8 cellular contexts compared by ENCODE assay signal in genomic region chr5:140239939-140240700, GRCh38.
DNase-seq lines count a peak whose midpoint lies in the region; ATAC-seq and TF ChIP-seq lines count a peak whose summit lies in the region.

No MANE protein-coding gene starts in this region.

- in situ Hi-C loops in G401 (cut with HindIII; ENCODE audit: low sequenced_read_pairs): no loop called here

- TF ChIP-seq EP300 in ovary (IDR thresholded peaks at IDR 0.05) (no peak), upper lobe of left lung (IDR thresholded peaks at IDR 0.05) (no peak)

- no peaks in the 10 kb centered on the region for H3K9me3 ChIP-seq in ovary
- H3K9me3 ChIP-seq in upper lobe of left lung: no peaks in the 10 kb centered on the region

- TF ChIP-seq POLR2A in ovary (IDR thresholded peaks at IDR 0.05): no peak
- no peak for TF ChIP-seq POLR2A in upper lobe of left lung (IDR thresholded peaks at IDR 0.05)

- WGBS in ovary, 3 donors: 31 to 37% (median 32%) methylated on average over 11 of the region's 11 CpGs
- 31 to 46% methylated on average over 7 to 11 of the region's 11 CpGs for WGBS in upper lobe of left lung, 2 donors

- no peaks in the 10 kb centered on the region for H3K27me3 ChIP-seq in ovary
- H3K27me3 ChIP-seq in upper lobe of left lung: no peaks in the 10 kb centered on the region

- H3K4me1 ChIP-seq in ovary (ENCODE audit: insufficient read depth) (peaks cover 14% of the 10 kb centered on the region), upper lobe of left lung (peaks cover 23 to 66% (median 43%) of the 10 kb centered on the region in 4 donors)

- H3K4me3 ChIP-seq in ovary (no peak overlapping the region), upper lobe of left lung (no peak overlapping the region)

- intact Hi-C loops in ovary (cut with DNase I): loop anchor here in 3 of 4 donors (5.0 kb wide), 2 partner anchors 107 to 112 kb away; partner anchors contain the start of gene HBEGF (in 2 of the 3)

- H3K27ac ChIP-seq in ovary (no peak overlapping the region), upper lobe of left lung (peak overlapping the region in 1 of 4 donors; percentile 5)

- H3K36me3 ChIP-seq in ovary (no peaks in the 10 kb centered on the region), upper lobe of left lung (peaks cover 0 to 14% (median under 1%) of the 10 kb centered on the region in 4 donors)

- DNase-seq in G401 (ENCODE audit: low spot score) (peak; percentile 68), RPMI8226 (peak; percentile 68), germinal center (ENCODE audit: low spot score) (peak; percentile 74), ovary (peak; percentile 50 to 66 (median 63)), upper lobe of left lung (peak in 1 of 2 donors; percentile 59)
- peak; percentile 83 for DNase-seq in activated effector memory CD4-positive, alpha-beta T cell treated with anti-CD3 and anti-CD28 coated beads, Interleukin-2, amount 50 U/mL, for 16 hours

- ATAC-seq in HG02759 (IDR thresholded peaks at IDR 0.05; ENCODE audit: unreplicated experiment) (peak; percentile 75), upper lobe of left lung (ENCODE audit: low FRiP score in 2 of 2) (peak; percentile 44 to 63), GM21381 (IDR thresholded peaks at IDR 0.05; ENCODE audit: unreplicated experiment) (no peak)

- TF ChIP-seq CTCF in ovary (IDR thresholded peaks at IDR 0.05) (peak; percentile 29 to 56 (median 51)), upper lobe of left lung (IDR thresholded peaks at IDR 0.05) (peak; percentile 49 to 70 (median 64))
